ENCODE assay signal across 37 cellular contexts in genomic region chr16:3592559-3592958, GRCh38. TPM values are rescaled to one million over a fixed set of nuclear protein-coding genes. Genes with fewer than 3 reads are reported as not detected.
"Had no signal": no experiment of that assay in that cellular context is flagged by ENCODE, and none has a peak within 500 bp of the region (broad histone marks: within the 10 kb centered on the region; RNA-seq: fewer than 3 reads in every experiment).

No MANE protein-coding gene starts in this region.

- H3K9me3 ChIP-seq: breast epithelium, colonic mucosa, gastrocnemius medialis, prostate gland, sigmoid colon, vagina had no signal

- H3K4me1 ChIP-seq: breast epithelium, colonic mucosa, gastrocnemius medialis, prostate gland, vagina had no signal

- H3K4me3 ChIP-seq: breast epithelium, colonic mucosa, gastrocnemius medialis, lung, prostate gland, sigmoid colon, vagina had no signal

- H3K27ac Mint-ChIP-seq: activated CD4-positive, alpha-beta memory T cell treated with anti-CD3 and anti-CD28 coated beads, Interleukin-2, amount 10 ng/mL, durations not matched to agents 7 days and 5 days; activated CD4-positive, alpha-beta T cell treated with anti-CD3 and anti-CD28 coated beads, Interleukin-2, amount 10 ng/mL, durations not matched to agents 24 days and 14 days; activated naive CD4-positive, alpha-beta T cell treated with anti-CD3 and anti-CD28 coated beads, Interleukin-2, amount 50 U/mL, for 24 hours; activated naive CD8-positive, alpha-beta T cell treated with anti-CD3 and anti-CD28 coated beads, Interleukin-2, amount 50 U/mL, for 24 hours; activated T-helper 2 cell treated with anti-CD3 and anti-CD28 coated beads, Interferon-gamma antibody, Interleukin-2, Interleukin-4, amounts not matched to agents 10 μg/mL and 5 μg/mL and 100 μg/mL, durations not matched to agents 14 hours and 24 hours and 36 hours; immature natural killer cell; natural killer cell; stimulated activated effector memory CD8-positive, alpha-beta T cell treated with anti-CD3 and anti-CD28 coated beads, Interleukin-12 subunit alpha, Interleukin-12 subunit beta, amount 100 ng/mL, for 72 hours; stimulated activated naive CD8-positive, alpha-beta T cell treated with anti-CD3 and anti-CD28 coated beads, Interleukin-15, amount 100 ng/mL, for 72 hours; T-helper 1 cell treated with Interleukin-12 subunit alpha and Interleukin-12 subunit beta and Interleukin-4 antibody, amounts not matched to agents 30 μg/mL and 1 μg/mL, for 36 hours; type B pancreatic cell had no signal

- H3K9me3 Mint-ChIP-seq: activated CD4-positive, alpha-beta memory T cell treated with anti-CD3 and anti-CD28 coated beads, Interleukin-2, amount 10 ng/mL, durations not matched to agents 7 days and 5 days; activated CD4-positive, alpha-beta T cell treated with anti-CD3 and anti-CD28 coated beads, Interleukin-2, amount 10 ng/mL, durations not matched to agents 24 days and 14 days; activated naive CD4-positive, alpha-beta T cell treated with anti-CD3 and anti-CD28 coated beads, Interleukin-2, amount 50 U/mL, for 24 hours; activated naive CD8-positive, alpha-beta T cell treated with anti-CD3 and anti-CD28 coated beads, Interleukin-2, amount 50 U/mL, for 24 hours; activated T-helper 2 cell treated with anti-CD3 and anti-CD28 coated beads, Interferon-gamma antibody, Interleukin-2, Interleukin-4, amounts not matched to agents 10 μg/mL and 5 μg/mL and 100 μg/mL, durations not matched to agents 14 hours and 24 hours and 36 hours; immature natural killer cell; natural killer cell; stimulated activated effector memory CD8-positive, alpha-beta T cell treated with anti-CD3 and anti-CD28 coated beads, Interleukin-12 subunit alpha, Interleukin-12 subunit beta, amount 100 ng/mL, for 72 hours; stimulated activated naive CD8-positive, alpha-beta T cell treated with anti-CD3 and anti-CD28 coated beads, Interleukin-15, amount 100 ng/mL, for 72 hours; T-helper 1 cell treated with Interleukin-12 subunit alpha and Interleukin-12 subunit beta and Interleukin-4 antibody, amounts not matched to agents 30 μg/mL and 1 μg/mL, for 36 hours; type B pancreatic cell had no signal

- H3K4me1 Mint-ChIP-seq: activated naive CD4-positive, alpha-beta T cell treated with anti-CD3 and anti-CD28 coated beads, Interleukin-2, amount 50 U/mL, for 24 hours had no signal

- H3K27me3 Mint-ChIP-seq: activated CD4-positive, alpha-beta memory T cell treated with anti-CD3 and anti-CD28 coated beads, Interleukin-2, amount 10 ng/mL, durations not matched to agents 7 days and 5 days; activated CD4-positive, alpha-beta T cell treated with anti-CD3 and anti-CD28 coated beads, Interleukin-2, amount 10 ng/mL, durations not matched to agents 24 days and 14 days; activated naive CD4-positive, alpha-beta T cell treated with anti-CD3 and anti-CD28 coated beads, Interleukin-2, amount 50 U/mL, for 24 hours; activated naive CD8-positive, alpha-beta T cell treated with anti-CD3 and anti-CD28 coated beads, Interleukin-2, amount 50 U/mL, for 24 hours; stimulated activated naive CD8-positive, alpha-beta T cell treated with anti-CD3 and anti-CD28 coated beads, Interleukin-15, amount 100 ng/mL, for 72 hours; type B pancreatic cell had no signal

- DNase-seq: activated CD4-positive, alpha-beta memory T cell treated with anti-CD3 and anti-CD28 coated beads, Interleukin-2, amount 10 ng/mL, durations not matched to agents 7 days and 5 days; activated CD4-positive, alpha-beta T cell treated with anti-CD3 and anti-CD28 coated beads, Interleukin-2, amount 10 ng/mL, durations not matched to agents 24 days and 14 days; activated CD8-positive, alpha-beta memory T cell treated with anti-CD3 and anti-CD28 coated beads, Interleukin-2, amount 50 U/mL, for 48 hours; activated naive CD8-positive, alpha-beta T cell treated with anti-CD3 and anti-CD28 coated beads, Interleukin-2, amount 50 U/mL, for 24 hours; activated T-cell treated with anti-CD3 and anti-CD28 coated beads, Interleukin-2, amount 50 U/mL, for 48 hours; colonic mucosa; effector CD8-positive, alpha-beta T cell; erythroblast; gastrocnemius medialis; hypothalamus; immature natural killer cell; left colon; mesendoderm; natural killer cell; retina; sigmoid colon; small intestine; stimulated activated CD4-positive, alpha-beta T cell treated with anti-CD3 and anti-CD28 coated beads, Interleukin-4, amount 100 ng/mL, for 24 hours; stimulated activated naive CD8-positive, alpha-beta T cell treated with anti-CD3 and anti-CD28 coated beads, Interleukin-15, amount 100 ng/mL, for 72 hours; substantia nigra; SW 1271; T-helper 9 cell had no signal

- H3K27ac ChIP-seq: breast epithelium, colonic mucosa, gastrocnemius medialis, prostate gland, sigmoid colon, vagina, VCaP had no signal

- FAIRE-seq: endometrium, kidney, small intestine, TTC549 had no signal

- H3K27me3 ChIP-seq: breast epithelium, colonic mucosa, gastrocnemius medialis, sigmoid colon, vagina had no signal

- H3K36me3 ChIP-seq: breast epithelium, colonic mucosa, prostate gland had no signal

- ATAC-seq: activated CD4-positive, CD25-positive, alpha-beta regulatory T cell treated with anti-CD3 and anti-CD28 coated beads, Interleukin-2, amount 50 U/mL, for 24 hours; activated naive CD8-positive, alpha-beta T cell treated with anti-CD3 and anti-CD28 coated beads, Interleukin-2, amount 50 U/mL, for 24 hours; gastrocnemius medialis; left colon; natural killer cell; stimulated activated effector memory CD8-positive, alpha-beta T cell treated with anti-CD3 and anti-CD28 coated beads, Interleukin-12 subunit alpha, Interleukin-12 subunit beta, amount 100 ng/mL, for 72 hours; stimulated activated naive CD8-positive, alpha-beta T cell treated with anti-CD3 and anti-CD28 coated beads, Interleukin-15, amount 100 ng/mL, for 72 hours had no signal

- H3K4me3 Mint-ChIP-seq: activated CD4-positive, alpha-beta memory T cell treated with anti-CD3 and anti-CD28 coated beads, Interleukin-2, amount 10 ng/mL, durations not matched to agents 7 days and 5 days; activated CD4-positive, alpha-beta T cell treated with anti-CD3 and anti-CD28 coated beads, Interleukin-2, amount 10 ng/mL, durations not matched to agents 24 days and 14 days; activated naive CD4-positive, alpha-beta T cell treated with anti-CD3 and anti-CD28 coated beads, Interleukin-2, amount 50 U/mL, for 24 hours; activated naive CD8-positive, alpha-beta T cell treated with anti-CD3 and anti-CD28 coated beads, Interleukin-2, amount 50 U/mL, for 24 hours; immature natural killer cell; natural killer cell; stimulated activated effector memory CD8-positive, alpha-beta T cell treated with anti-CD3 and anti-CD28 coated beads, Interleukin-12 subunit alpha, Interleukin-12 subunit beta, amount 100 ng/mL, for 72 hours; stimulated activated naive CD8-positive, alpha-beta T cell treated with anti-CD3 and anti-CD28 coated beads, Interleukin-15, amount 100 ng/mL, for 72 hours; T-helper 1 cell treated with Interleukin-12 subunit alpha and Interleukin-12 subunit beta and Interleukin-4 antibody, amounts not matched to agents 30 μg/mL and 1 μg/mL, for 36 hours; type B pancreatic cell had no signal

RNA-seq across cellular contexts. Expression of gene NLRC3, which starts 15.4 kb away (rescaled TPM):
- total RNA-seq: osteocyte had no signal
